In the genomic region with DNA sequence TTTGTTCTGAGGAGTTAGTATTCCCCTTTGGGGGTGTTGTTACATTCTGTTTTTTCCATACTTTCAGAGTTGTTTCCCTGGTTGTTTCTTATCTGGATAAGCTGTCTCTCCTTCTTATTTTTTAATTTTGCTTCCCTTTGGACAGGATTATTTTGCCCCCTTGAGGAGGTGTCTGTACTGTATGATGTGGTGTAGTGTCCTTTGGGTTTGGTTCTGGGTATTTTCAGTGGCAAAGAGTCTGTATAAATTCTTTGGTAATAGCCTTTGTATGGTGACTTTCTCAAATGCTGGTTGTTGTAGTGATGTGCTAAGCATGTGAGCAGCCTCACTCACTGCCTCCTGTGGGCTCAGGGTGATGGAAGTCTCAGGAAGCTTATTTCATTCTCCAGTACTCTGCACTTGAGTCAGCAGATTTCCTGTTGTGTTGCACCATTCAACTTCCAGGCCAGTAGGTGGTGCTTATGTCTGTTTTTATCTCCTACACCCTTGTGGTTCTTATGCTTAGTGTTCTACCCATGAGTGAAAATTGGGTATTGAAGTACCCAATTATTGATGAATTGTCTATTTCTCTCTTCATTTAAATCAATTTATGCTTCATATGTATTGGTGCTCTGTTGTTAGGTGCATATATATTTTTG, we compare ENCODE assay signal across 8 cellular contexts.
DNase-seq lines count a peak whose midpoint lies in the region; ATAC-seq, FAIRE-seq and TF ChIP-seq lines count a peak whose summit lies in the region.

No MANE protein-coding gene starts in this region.

- TF ChIP-seq EP300 in HepG2 (IDR thresholded peaks at IDR 0.05; ENCODE audit: low read depth in 2 of 2, low read length in 2 of 2) (no peak), HepG2 (CRISPR knock-in tag; IDR thresholded peaks at IDR 0.05; ENCODE audit: borderline replicate concordance) (no peak)

- no peak overlapping the region for H3K27ac ChIP-seq in HepG2 (ENCODE audit: extremely low read length, insufficient read depth, low read length)
- no peak overlapping the region for H3K27ac ChIP-seq in CD4-positive, alpha-beta T cell (ENCODE audit: low read depth, low read length)

- 0 out of 2 replicates have a peak, but pooled peaks have one; percentile 44 for TF ChIP-seq RAD21 in HepG2 (CRISPR knock-in tag; IDR thresholded peaks at IDR 0.05)

- BruUV-seq in HepG2 (replicated peaks; lab: Mats Ljungman, UMichigan), result no TSS peak

- no peak overlapping the region for H3K4me3 ChIP-seq in Jurkat, Clone E6-1 (ENCODE audit: low read length)
- H3K4me3 ChIP-seq in HepG2 (replicated peaks in 1 of 3; ENCODE audit: insufficient read depth in 1 of 3, low read depth in 2 of 3, low read length in 3 of 3), result no peak overlapping the region

- peaks cover 14% of the 10 kb centered on the region for H3K27me3 Mint-ChIP-seq in activated CD8-positive, alpha-beta T cell treated with anti-CD3 and anti-CD28 coated beads, Interleukin-2, amount 10 ng/mL, durations not matched to agents 7 days and 5 days (ENCODE audit: low read depth)
- H3K27me3 Mint-ChIP-seq in CD4-positive, alpha-beta T cell, result no peaks in the 10 kb centered on the region

- no peaks in the 10 kb centered on the region for H4K20me1 ChIP-seq in HepG2 (ENCODE audit: insufficient read depth, low read length)

- H3K27ac Mint-ChIP-seq in activated CD8-positive, alpha-beta T cell treated with anti-CD3 and anti-CD28 coated beads, Interleukin-2, amount 10 ng/mL, durations not matched to agents 7 days and 5 days, result no peak overlapping the region
- no peak overlapping the region for H3K27ac Mint-ChIP-seq in CD4-positive, alpha-beta T cell

- TF ChIP-seq POLR2A in HepG2 (IDR thresholded peaks at IDR 0.05; ENCODE audit: insufficient read depth in 1 of 2, low read depth in 2 of 2, low read length in 2 of 2), result no peak

- H3K4me1 Mint-ChIP-seq in activated CD8-positive, alpha-beta T cell treated with anti-CD3 and anti-CD28 coated beads, Interleukin-2, amount 10 ng/mL, durations not matched to agents 7 days and 5 days (ENCODE audit: low read depth), result peaks cover 5% of the 10 kb centered on the region
- H3K4me1 Mint-ChIP-seq in CD4-positive, alpha-beta T cell (ENCODE audit: low read depth), result no peaks in the 10 kb centered on the region

- ATAC-seq in GM21447 (IDR thresholded peaks at IDR 0.05; ENCODE audit: unreplicated experiment) (peak; percentile 98), HepG2 (peak; percentile 98)
- ATAC-seq in activated CD8-positive, alpha-beta T cell treated with anti-CD3 and anti-CD28 coated beads, Interleukin-2, amount 10 ng/mL, durations not matched to agents 7 days and 5 days, result peak; percentile 81
- ATAC-seq in CD4-positive, alpha-beta T cell (ENCODE audit: poor library complexity), result no peak

- H3K27me3 ChIP-seq in HepG2 (ENCODE audit: control insufficient read depth in 1 of 2, insufficient read depth in 2 of 2, low read length in 2 of 2), result no peaks in the 10 kb centered on the region
- H3K27me3 ChIP-seq in CD4-positive, alpha-beta T cell (ENCODE audit: control insufficient read depth, insufficient read depth, low read length), result no peaks in the 10 kb centered on the region

- FAIRE-seq in HepG2 (lab: Jason Lieb, UNC), result peak; percentile 58

- intact Hi-C loops in HepG2 (cut with micrococcal nuclease; ENCODE audit: unreplicated experiment), result loop anchor here (1.0 to 2.0 kb wide), 3 partner anchors 183 to 402 kb away; no protein-coding TSS in a partner anchor
- intact Hi-C loops in CD4-positive, alpha-beta T cell (cut with DNase I, micrococcal nuclease), result no loop called here

- no peaks in the 10 kb centered on the region for H3K36me3 Mint-ChIP-seq in activated CD8-positive, alpha-beta T cell treated with anti-CD3 and anti-CD28 coated beads, Interleukin-2, amount 10 ng/mL, durations not matched to agents 7 days and 5 days (ENCODE audit: low read depth)
- H3K36me3 Mint-ChIP-seq in CD4-positive, alpha-beta T cell (ENCODE audit: low read depth), result no peaks in the 10 kb centered on the region

- no peak overlapping the region for H2AFZ ChIP-seq in HepG2 (ENCODE audit: low read length)

- peak; percentile 45 for DNase-seq in NOMO-1 treated with DMSO at 0.1 percent for 48 hours (lab: John Stamatoyannopoulos, UW; ENCODE audit: unreplicated experiment)
- DNase-seq in NOMO-1 treated with dmso at 0.1 percent for 144 hours (lab: John Stamatoyannopoulos, UW; ENCODE audit: unreplicated experiment), result no peak
- DNase-seq in Jurkat, Clone E6-1 (ENCODE audit: low read depth, low spot score), result peak; percentile 45
- DNase-seq in activated CD8-positive, alpha-beta T cell treated with anti-CD3 and anti-CD28 coated beads, Interleukin-2, amount 10 ng/mL, durations not matched to agents 7 days and 5 days, result peak; percentile 46
- DNase-seq in HepG2 (ENCODE audit: low spot score), result peak; percentile 49
- no peak for DNase-seq in CD4-positive, alpha-beta T cell
- DNase-seq in stimulated activated CD4-positive, alpha-beta T cell treated with anti-CD3 and anti-CD28 coated beads, Interleukin-2, amount 100 ng/mL, for 24 hours, result no peak

- H3K9me3 ChIP-seq in HepG2 (ENCODE audit: low read length), result no peaks in the 10 kb centered on the region
- H3K9me3 ChIP-seq in CD4-positive, alpha-beta T cell (ENCODE audit: control insufficient read depth, low read length), result peaks cover 8% of the 10 kb centered on the region

- H3K4me3 Mint-ChIP-seq in activated CD8-positive, alpha-beta T cell treated with anti-CD3 and anti-CD28 coated beads, Interleukin-2, amount 10 ng/mL, durations not matched to agents 7 days and 5 days, result no peak overlapping the region
- no peak overlapping the region for H3K4me3 Mint-ChIP-seq in CD4-positive, alpha-beta T cell

- in situ Hi-C loops in HepG2 (cut with HindIII; ENCODE audit: extremely low pct_ligation_motif_present, low pct_unique_long_range_greater_than_20kb), result loop anchor here (25.0 kb wide), 1 partner anchor 186 kb away; a partner anchor contains a TSS

- no peaks in the 10 kb centered on the region for H3K36me3 ChIP-seq in HepG2 (replicated peaks in 1 of 2; ENCODE audit: control insufficient read depth in 1 of 2, insufficient read depth in 2 of 2, low read length in 2 of 2)

- H3K9me3 Mint-ChIP-seq in activated CD8-positive, alpha-beta T cell treated with anti-CD3 and anti-CD28 coated beads, Interleukin-2, amount 10 ng/mL, durations not matched to agents 7 days and 5 days (ENCODE audit: insufficient read depth), result peaks cover 6% of the 10 kb centered on the region
- H3K9me3 Mint-ChIP-seq in CD4-positive, alpha-beta T cell, result peaks cover 11% of the 10 kb centered on the region

- CTCF ChIA-PET in activated CD8-positive, alpha-beta T cell treated with anti-CD3 and anti-CD28 coated beads, Interleukin-2, amount 10 ng/mL, durations not matched to agents 7 days and 5 days (lab: Charles Lee), result interaction anchor here (0.6 to 2.4 kb wide), 7 partner anchors 16 to 359 kb away, joined by 3 to 11 read pairs (median 5); no protein-coding TSS in a partner anchor
- CTCF ChIA-PET in HepG2 (lab: Yijun Ruan, JAX; ENCODE audit: low intra/inter-chr PET ratio, low total read pairs), result interaction anchor here (0.8 to 2.0 kb wide), 3 partner anchors 183 to 402 kb away, joined by 3 to 11 read pairs (median 4); no protein-coding TSS in a partner anchor
- CTCF ChIA-PET in CD4-positive, alpha-beta T cell (lab: Charles Lee), result no interaction called here

- H3K4me2 ChIP-seq in HepG2 (ENCODE audit: low read depth, low read length), result no peak overlapping the region

- no peaks in the 10 kb centered on the region for H3K4me1 ChIP-seq in HepG2 (ENCODE audit: insufficient read depth, low read length)

- H3K9ac ChIP-seq in HepG2 (ENCODE audit: insufficient read depth, low read depth, low read length), result no peak overlapping the region

- TF ChIP-seq CTCF in HepG2 (CRISPR knock-in tag; IDR thresholded peaks at IDR 0.05), result peak; percentile 78
- TF ChIP-seq CTCF in CD4-positive, alpha-beta T cell (IDR thresholded peaks at IDR 0.05), result no peak

- POLR2A ChIA-PET in activated CD8-positive, alpha-beta T cell treated with anti-CD3 and anti-CD28 coated beads, Interleukin-2, amount 10 ng/mL, durations not matched to agents 7 days and 5 days (lab: Charles Lee), result no interaction called here
- POLR2A ChIA-PET in HepG2 (lab: Yijun Ruan, JAX), result no interaction called here
- POLR2A ChIA-PET in CD4-positive, alpha-beta T cell (lab: Charles Lee), result no interaction called here

- no peaks in the 10 kb centered on the region for H3K79me2 ChIP-seq in HepG2 (ENCODE audit: insufficient read depth, low read length)

TF ChIP-seq in HepG2, 621 proteins besides CTCF, POLR2A, EP300 and RAD21 (continues in another document):
- TF ChIP-seq PHF5A (CRISPR knock-in tag; IDR thresholded peaks at IDR 0.05; ENCODE audit: low read depth, unreplicated experiment), result no peak
- TF ChIP-seq, protein P1, sequence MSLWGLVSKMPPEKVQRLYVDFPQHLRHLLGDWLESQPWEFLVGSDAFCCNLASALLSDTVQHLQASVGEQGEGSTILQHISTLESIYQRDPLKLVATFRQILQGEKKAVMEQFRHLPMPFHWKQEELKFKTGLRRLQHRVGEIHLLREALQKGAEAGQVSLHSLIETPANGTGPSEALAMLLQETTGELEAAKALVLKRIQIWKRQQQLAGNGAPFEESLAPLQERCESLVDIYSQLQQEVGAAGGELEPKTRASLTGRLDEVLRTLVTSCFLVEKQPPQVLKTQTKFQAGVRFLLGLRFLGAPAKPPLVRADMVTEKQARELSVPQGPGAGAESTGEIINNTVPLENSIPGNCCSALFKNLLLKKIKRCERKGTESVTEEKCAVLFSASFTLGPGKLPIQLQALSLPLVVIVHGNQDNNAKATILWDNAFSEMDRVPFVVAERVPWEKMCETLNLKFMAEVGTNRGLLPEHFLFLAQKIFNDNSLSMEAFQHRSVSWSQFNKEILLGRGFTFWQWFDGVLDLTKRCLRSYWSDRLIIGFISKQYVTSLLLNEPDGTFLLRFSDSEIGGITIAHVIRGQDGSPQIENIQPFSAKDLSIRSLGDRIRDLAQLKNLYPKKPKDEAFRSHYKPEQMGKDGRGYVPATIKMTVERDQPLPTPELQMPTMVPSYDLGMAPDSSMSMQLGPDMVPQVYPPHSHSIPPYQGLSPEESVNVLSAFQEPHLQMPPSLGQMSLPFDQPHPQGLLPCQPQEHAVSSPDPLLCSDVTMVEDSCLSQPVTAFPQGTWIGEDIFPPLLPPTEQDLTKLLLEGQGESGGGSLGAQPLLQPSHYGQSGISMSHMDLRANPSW (CRISPR knock-in tag; IDR thresholded peaks at IDR 0.05; ENCODE audit: borderline replicate concordance), result no peak
- TF ChIP-seq NPAS2 (CRISPR knock-in tag; IDR thresholded peaks at IDR 0.05; ENCODE audit: borderline replicate concordance), result no peak
- TF ChIP-seq MAFK (conservative IDR thresholded peaks at IDR 0.05 in 1 of 2, IDR thresholded peaks at IDR 0.05 in 1 of 2; ENCODE audit: low read length in 2 of 2), result peak; percentile 89 to 96
- no peak for TF ChIP-seq RARG (CRISPR knock-in tag; IDR thresholded peaks at IDR 0.05; ENCODE audit: low read depth)
- TF ChIP-seq ZNF891 (CRISPR knock-in tag; IDR thresholded peaks at IDR 0.05), result no peak

Comparison
In these comparisons a context has a peak if more than half of its experiments do, and no peak if none do; other contexts are left out.
1. DNase-seq: peak in NOMO-1 treated with DMSO at 0.1 percent for 48 hours (single experiment), Jurkat, Clone E6-1 (single experiment), activated CD8-positive, alpha-beta T cell treated with anti-CD3 and anti-CD28 coated beads, Interleukin-2, amount 10 ng/mL, durations not matched to agents 7 days and 5 days (single experiment) and HepG2 (single experiment); none in NOMO-1 treated with dmso at 0.1 percent for 144 hours (single experiment), CD4-positive, alpha-beta T cell (0 of 10) and stimulated activated CD4-positive, alpha-beta T cell treated with anti-CD3 and anti-CD28 coated beads, Interleukin-2, amount 100 ng/mL, for 24 hours (0 of 2).